1 cellular context compared by ENCODE assay signal in genomic region chr2:19488009-19488691, GRCh38.
TF ChIP-seq lines count a peak whose summit lies in the region.

No MANE protein-coding gene starts in this region.

TF ChIP-seq in SK-N-SH treated with all-trans-retinoic acid at 6 μM for 48 hours, 23 proteins besides CTCF, POLR2A, EP300 and RAD21 (continued from another document):
- TF ChIP-seq TSHZ2 (CRISPR knock-in tag; IDR thresholded peaks at IDR 0.05): no peak
TF ChIP-seq in SK-N-SH treated with all-trans-retinoic acid at 6 μM for 48 hours: peak in this region for 0.
